ENCODE assay signal across 1 cellular context in genomic region chr20:20721489-20721888, GRCh38.
A peak's percentile ranks its signal among the peaks of the same experiment; 100 is the strongest.
TF ChIP-seq lines count a peak whose summit lies in the region.

No MANE protein-coding gene starts in this region.

TF ChIP-seq in HepG2, 621 proteins besides CTCF, POLR2A, EP300 and RAD21 (continued from another document):
- TF ChIP-seq ZHX1 (CRISPR knock-in tag; IDR thresholded peaks at IDR 0.05; ENCODE audit: low read depth) (no peak), MAFF (IDR thresholded peaks at IDR 0.05; ENCODE audit: low read depth, low read length) (peak; percentile 99), ZNF878 (CRISPR knock-in tag; IDR thresholded peaks at IDR 0.05) (no peak), PRDM10 (CRISPR knock-in tag; IDR thresholded peaks at IDR 0.05; ENCODE audit: low read depth) (no peak), CBX2 (IDR thresholded peaks at IDR 0.05; ENCODE audit: low read depth, low read length) (no peak), CBX2 (CRISPR knock-in tag; IDR thresholded peaks at IDR 0.05; ENCODE audit: low read depth) (no peak), ZNF607 (CRISPR knock-in tag; IDR thresholded peaks at IDR 0.05; ENCODE audit: borderline replicate concordance) (no peak), FOXC1 (CRISPR knock-in tag; IDR thresholded peaks at IDR 0.05; ENCODE audit: borderline replicate concordance) (no peak), ZSCAN9 (CRISPR knock-in tag; IDR thresholded peaks at IDR 0.05; ENCODE audit: borderline replicate concordance) (no peak), ZNF549 (CRISPR knock-in tag; IDR thresholded peaks at IDR 0.05) (no peak), MAFG (CRISPR knock-in tag; IDR thresholded peaks at IDR 0.05) (0 out of 2 replicates have a peak, but pooled peaks have one; percentile 25), HOXD1 (CRISPR knock-in tag; IDR thresholded peaks at IDR 0.05) (no peak), HHEX (CRISPR knock-in tag; IDR thresholded peaks at IDR 0.05) (no peak), U2AF2 (IDR thresholded peaks at IDR 0.05; ENCODE audit: low read depth, low read length) (no peak), ZSCAN30 (CRISPR knock-in tag; IDR thresholded peaks at IDR 0.05) (no peak), ZNF781 (CRISPR knock-in tag; IDR thresholded peaks at IDR 0.05; ENCODE audit: borderline replicate concordance, not compliant biosample characterization) (no peak), HNF4G (IDR thresholded peaks at IDR 0.05; ENCODE audit: borderline replicate concordance, low read depth, low read length) (no peak), HNF4G (CRISPR knock-in tag; IDR thresholded peaks at IDR 0.05; ENCODE audit: borderline replicate concordance, low read depth) (no peak), MAFK (conservative IDR thresholded peaks at IDR 0.05 in 1 of 2, IDR thresholded peaks at IDR 0.05 in 1 of 2; ENCODE audit: low read length in 2 of 2) (peak; percentile 98 to 100), RXRB (CRISPR knock-in tag; IDR thresholded peaks at IDR 0.05; ENCODE audit: borderline replicate concordance) (no peak)
- TF ChIP-seq, protein P1, sequence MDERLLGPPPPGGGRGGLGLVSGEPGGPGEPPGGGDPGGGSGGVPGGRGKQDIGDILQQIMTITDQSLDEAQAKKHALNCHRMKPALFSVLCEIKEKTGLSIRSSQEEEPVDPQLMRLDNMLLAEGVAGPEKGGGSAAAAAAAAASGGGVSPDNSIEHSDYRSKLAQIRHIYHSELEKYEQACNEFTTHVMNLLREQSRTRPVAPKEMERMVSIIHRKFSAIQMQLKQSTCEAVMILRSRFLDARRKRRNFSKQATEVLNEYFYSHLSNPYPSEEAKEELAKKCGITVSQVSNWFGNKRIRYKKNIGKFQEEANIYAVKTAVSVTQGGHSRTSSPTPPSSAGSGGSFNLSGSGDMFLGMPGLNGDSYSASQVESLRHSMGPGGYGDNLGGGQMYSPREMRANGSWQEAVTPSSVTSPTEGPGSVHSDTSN (CRISPR knock-in tag; IDR thresholded peaks at IDR 0.05) = no peak
TF ChIP-seq in HepG2: peak in this region for 4.
